Comparison of ENCODE assay signal across 9 cellular contexts in genomic region chr4:153151535-153152452, GRCh38. TPM values are rescaled to one million over a fixed set of nuclear protein-coding genes. Genes with fewer than 3 reads are reported as not detected.
DNase-seq lines count a peak whose midpoint lies in the region; ATAC-seq, FAIRE-seq and TF ChIP-seq lines count a peak whose summit lies in the region.
"Had no signal": no experiment of that assay in that cellular context is flagged by ENCODE, and none has a peak within 500 bp of the region (broad histone marks: within the 10 kb centered on the region; RNA-seq: fewer than 3 reads in every experiment).

No MANE protein-coding gene starts in this region.

- H3K27ac ChIP-seq in CD4-positive, alpha-beta memory T cell (ENCODE audit: low read depth, low read length), result no peak overlapping the region
- no peak overlapping the region for H3K27ac ChIP-seq in gastrocnemius medialis

- FAIRE-seq in GM19239 (lab: Jason Lieb, UNC), result no peak
- FAIRE-seq: colon had no signal

- no peaks in the 10 kb centered on the region for H3K36me3 Mint-ChIP-seq in CD4-positive, alpha-beta memory T cell
- no peaks in the 10 kb centered on the region for H3K36me3 Mint-ChIP-seq in activated naive CD8-positive, alpha-beta T cell

- peak overlapping the region; percentile 3 to 93 (median 58) for H3K27ac Mint-ChIP-seq in CD4-positive, alpha-beta memory T cell
- H3K27ac Mint-ChIP-seq in activated naive CD8-positive, alpha-beta T cell, result no peak overlapping the region

- H3K36me3 ChIP-seq in CD4-positive, alpha-beta memory T cell (ENCODE audit: insufficient read depth, low read length), result no peaks in the 10 kb centered on the region
- no peaks in the 10 kb centered on the region for H3K36me3 ChIP-seq in gastrocnemius medialis

- peaks cover 30% of the 10 kb centered on the region for H3K4me1 ChIP-seq in CD4-positive, alpha-beta memory T cell (ENCODE audit: insufficient read depth, low read length)
- H3K4me1 ChIP-seq in gastrocnemius medialis, result peaks cover 9 to 16% of the 10 kb centered on the region in 2 donors

- H3K4me3 ChIP-seq in CD4-positive, alpha-beta memory T cell (ENCODE audit: low read length in 2 of 2), result no peak overlapping the region
- H3K4me3 ChIP-seq in gastrocnemius medialis, result peak overlapping the region in 3 of 4 donors; percentile 57 to 64 (median 58)

- CTCF ChIA-PET in CD4-positive, alpha-beta memory T cell (lab: Charles Lee; ENCODE audit: partially characterized antibody), result interaction anchor here (1.0 to 4.5 kb wide), 5 partner anchors 10 to 167 kb away, joined by 3 to 26 read pairs (median 4); no protein-coding TSS in a partner anchor
- CTCF ChIA-PET in HEK293T (lab: Yijun Ruan, JAX), result interaction anchor here (1.1 to 1.4 kb wide), 2 partner anchors 9 to 25 kb away, joined by 3 to 8 read pairs; no protein-coding TSS in a partner anchor

- POLR2A ChIA-PET in CD4-positive, alpha-beta memory T cell (lab: Charles Lee; ENCODE audit: partially characterized antibody), result interaction anchor here (0.5 to 1.3 kb wide), 4 partner anchors 9 to 464 kb away, joined by 3 read pairs; no protein-coding TSS in a partner anchor
- POLR2A ChIA-PET in HEK293T (lab: Yijun Ruan, JAX), result interaction anchor here (0.9 to 1.2 kb wide), 3 partner anchors 52 to 315 kb away, joined by 3 to 4 read pairs (median 3); partner anchors contain the start of genes TMEM131L and TRIM2

- H3K4me1 Mint-ChIP-seq in CD4-positive, alpha-beta memory T cell, result peaks cover 14 to 45% (median 28%) of the 10 kb centered on the region in 4 donors
- peaks cover 30% of the 10 kb centered on the region for H3K4me1 Mint-ChIP-seq in activated naive CD8-positive, alpha-beta T cell (ENCODE audit: low read depth)

- no peaks in the 10 kb centered on the region for H3K9me3 ChIP-seq in CD4-positive, alpha-beta memory T cell (ENCODE audit: control insufficient read depth in 1 of 2, low read length in 2 of 2)
- no peaks in the 10 kb centered on the region for H3K9me3 ChIP-seq in gastrocnemius medialis

- peak in 4 of 5 donors; percentile 17 to 74 (median 20) for DNase-seq in CD4-positive, alpha-beta memory T cell
- DNase-seq in HEK293T (ENCODE audit: extremely low spot score) (peak; percentile 72), NCI-H226 (peak; percentile 49), hypothalamus (lab: John Stamatoyannopoulos, UW) (peak in 44 of 51 donors; percentile 2 to 82 (median 58)), gastrocnemius medialis (no peak), GM19239 (ENCODE audit: insufficient read length, low spot score) (no peak)

- no peak for TF ChIP-seq POLR2A in gastrocnemius medialis (IDR thresholded peaks at IDR 0.05)

- H3K27me3 Mint-ChIP-seq in CD4-positive, alpha-beta memory T cell, result no peaks in the 10 kb centered on the region
- no peaks in the 10 kb centered on the region for H3K27me3 Mint-ChIP-seq in activated naive CD8-positive, alpha-beta T cell

- no peaks in the 10 kb centered on the region for H3K27me3 ChIP-seq in CD4-positive, alpha-beta memory T cell (ENCODE audit: insufficient read depth, low read length)
- no peaks in the 10 kb centered on the region for H3K27me3 ChIP-seq in gastrocnemius medialis

- no peak for TF ChIP-seq CTCF in gastrocnemius medialis (IDR thresholded peaks at IDR 0.05 in 4 of 5, conservative IDR thresholded peaks at IDR 0.05 in 1 of 5)

- in situ Hi-C loops in gastrocnemius medialis (cut with MboI; ENCODE audit: low sequenced_read_pairs in 4 of 4), result loop anchor here in 1 of 4 donors (10.0 kb wide), 1 partner anchor 153 kb away; no protein-coding TSS in a partner anchor

- no peaks in the 10 kb centered on the region for H3K9me3 Mint-ChIP-seq in CD4-positive, alpha-beta memory T cell
- no peaks in the 10 kb centered on the region for H3K9me3 Mint-ChIP-seq in activated naive CD8-positive, alpha-beta T cell (ENCODE audit: low read depth)

- ATAC-seq in gastrocnemius medialis (no peak), GM19395 (IDR thresholded peaks at IDR 0.05; ENCODE audit: unreplicated experiment) (no peak)

- intact Hi-C loops in CD4-positive, alpha-beta memory T cell (cut with micrococcal nuclease), result loop anchor here (2.0 to 5.0 kb wide), 3 partner anchors 37 to 276 kb away; partner anchors contain the start of gene TRIM2
- intact Hi-C loops in gastrocnemius medialis (cut with DNase I; ENCODE audit: low total_unique reads), result no loop called here

- H3K4me3 Mint-ChIP-seq in CD4-positive, alpha-beta memory T cell, result peak overlapping the region in 7 of 8 donors; percentile 41 to 96 (median 91)
- H3K4me3 Mint-ChIP-seq in activated naive CD8-positive, alpha-beta T cell, result peak overlapping the region; percentile 9

TF ChIP-seq in HEK293T, 16 proteins besides CTCF, POLR2A, EP300 and RAD21:
- peak; percentile 43; the same call in 1 of the 2 replicates for TF ChIP-seq L3MBTL2 (conservative IDR thresholded peaks at IDR 0.05)
- no peak for TF ChIP-seq FOXM1 (IDR thresholded peaks at IDR 0.05; ENCODE audit: borderline replicate concordance)
- no peak for TF ChIP-seq HDGF (IDR thresholded peaks at IDR 0.05; ENCODE audit: borderline replicate concordance)
- TF ChIP-seq ARNT (IDR thresholded peaks at IDR 0.05), result no peak
TF ChIP-seq in HEK293T: peak in this region for 1.

RNA-seq across cellular contexts. Expression of gene TRIM2, which starts 52.4 kb away (rescaled TPM):
- total RNA-seq in CD4-positive, alpha-beta memory T cell, result 10 to 100 TPM; 11.9 to 12.3 TPM
- polyA plus RNA-seq in CD4-positive, alpha-beta memory T cell, result 1 to 10 TPM; 7.5 to 9.1 TPM
- 1 to 10 TPM; 2.6 to 7.2 (median 3.8) TPM for total RNA-seq in gastrocnemius medialis

Comparison
In these comparisons a context has a peak if more than half of its experiments do, and no peak if none do; other contexts are left out.
1. DNase-seq: peak in CD4-positive, alpha-beta memory T cell (4 of 5), HEK293T (single experiment), NCI-H226 (single experiment) and hypothalamus (44 of 51); none in gastrocnemius medialis (0 of 2) and GM19239 (single experiment).
2. H3K4me3 ChIP-seq: peak in gastrocnemius medialis (3 of 4); none in CD4-positive, alpha-beta memory T cell (0 of 2).